Comparison of ENCODE assay signal across 25 cellular contexts in genomic region chr19:33859016-33859415, GRCh38.
"Had no signal": no experiment of that assay in that cellular context is flagged by ENCODE, and none has a peak within 500 bp of the region (broad histone marks: within the 10 kb centered on the region; RNA-seq: fewer than 3 reads in every experiment).

No MANE protein-coding gene starts in this region.

- H3K27me3 ChIP-seq: neural progenitor cell, pancreas, stomach, testis, thyroid gland, transverse colon, vagina had no signal

- H3K4me3 ChIP-seq: lower lobe of right lung, mucosa of descending colon, neural progenitor cell, pancreas, prostate gland, skin epidermis, stomach, testis, thyroid gland, transverse colon, vagina had no signal

- H3K4me1 Mint-ChIP-seq: naive thymus-derived CD4-positive, alpha-beta T cell; neural progenitor cell; stimulated activated effector memory CD8-positive, alpha-beta T cell treated with anti-CD3 and anti-CD28 coated beads, Interleukin-12 subunit alpha, Interleukin-12 subunit beta, amount 100 ng/mL, for 72 hours had no signal

- H3K9ac ChIP-seq: neural progenitor cell had no signal

- H3K4me3 Mint-ChIP-seq: naive thymus-derived CD4-positive, alpha-beta T cell; nephron progenitor cell; neural progenitor cell; stimulated activated effector memory CD8-positive, alpha-beta T cell treated with anti-CD3 and anti-CD28 coated beads, Interleukin-12 subunit alpha, Interleukin-12 subunit beta, amount 100 ng/mL, for 72 hours had no signal

- H3K27ac Mint-ChIP-seq: naive thymus-derived CD4-positive, alpha-beta T cell; nephron progenitor cell; neural progenitor cell; stimulated activated effector memory CD8-positive, alpha-beta T cell treated with anti-CD3 and anti-CD28 coated beads, Interleukin-12 subunit alpha, Interleukin-12 subunit beta, amount 100 ng/mL, for 72 hours had no signal

- H3K9me3 Mint-ChIP-seq: nephron progenitor cell; neural progenitor cell; stimulated activated effector memory CD8-positive, alpha-beta T cell treated with anti-CD3 and anti-CD28 coated beads, Interleukin-12 subunit alpha, Interleukin-12 subunit beta, amount 100 ng/mL, for 72 hours had no signal

- DNase-seq: hippocampal formation; kidney glomerular epithelial cell; left cardiac atrium; lower lobe of right lung; mesendoderm; midbrain; mucosa of descending colon; naive thymus-derived CD4-positive, alpha-beta T cell; nephron progenitor cell; pancreas; retina; right cardiac atrium; stimulated activated CD4-positive, alpha-beta T cell treated with anti-CD3 and anti-CD28 coated beads, Interleukin-4, amount 100 ng/mL, for 24 hours; stimulated activated naive CD8-positive, alpha-beta T cell treated with anti-CD3 and anti-CD28 coated beads, Interleukin-15, Interleukin-2, amounts not matched to agents 100 U/mL and 50 U/mL, for 24 hours; stomach; testis; thyroid gland; transverse colon had no signal

- H3K36me3 Mint-ChIP-seq: naive thymus-derived CD4-positive, alpha-beta T cell; neural progenitor cell; stimulated activated effector memory CD8-positive, alpha-beta T cell treated with anti-CD3 and anti-CD28 coated beads, Interleukin-12 subunit alpha, Interleukin-12 subunit beta, amount 100 ng/mL, for 72 hours had no signal

- H3K9me3 ChIP-seq: lower lobe of right lung, mucosa of descending colon, pancreas, prostate gland, stomach, testis, thyroid gland, transverse colon, vagina had no signal

- H3K4me1 ChIP-seq: lower lobe of right lung, neural progenitor cell, pancreas, prostate gland, stomach, testis, thyroid gland, transverse colon, vagina had no signal

- H3K27ac ChIP-seq: lower lobe of right lung, neural progenitor cell, pancreas, prostate gland, skin epidermis, stomach, testis, thyroid gland, transverse colon, vagina had no signal

- H3K4me2 ChIP-seq: neural progenitor cell had no signal

- H3K36me3 ChIP-seq: lower lobe of right lung, neural progenitor cell, pancreas, prostate gland, stomach, thyroid gland, transverse colon, vagina had no signal

- ATAC-seq: left cardiac atrium; left lobe of liver; lower lobe of right lung; mucosa of descending colon; naive thymus-derived CD4-positive, alpha-beta T cell; pancreas; right cardiac atrium; sciatic nerve; stimulated activated effector memory CD8-positive, alpha-beta T cell treated with anti-CD3 and anti-CD28 coated beads, Interleukin-12 subunit alpha, Interleukin-12 subunit beta, amount 100 ng/mL, for 72 hours; stimulated activated naive CD8-positive, alpha-beta T cell treated with anti-CD3 and anti-CD28 coated beads, Interleukin-15, Interleukin-2, amounts not matched to agents 100 U/mL and 50 U/mL, for 24 hours had no signal

- H2AFZ ChIP-seq: neural progenitor cell had no signal
